ENCODE assay signal across 35 cellular contexts in genomic region chr11:83751041-83751440, GRCh38.
"Had no signal": no experiment of that assay in that cellular context is flagged by ENCODE, and none has a peak within 500 bp of the region (broad histone marks: within the 10 kb centered on the region; RNA-seq: fewer than 3 reads in every experiment).

No MANE protein-coding gene starts in this region.

- DNase-seq: Karpas-422, Kasumi-1, MG63, MM.1S, MV-4-11, NCI-H1048, NCI-H1092, NCI-H1092 treated with DMSO at 0.1 percent for 48 hours, NCI-H1105, NCI-H1105 treated with DMSO at 0.1 percent for 48 hours, NCI-H1417, NCI-H1417 treated with DMSO at 0.1 percent for 48 hours, NCI-H1436, NCI-H1436 treated with DMSO at 0.1 percent for 48 hours, NCI-H146, NCI-H1694, NCI-H1694 treated with DMSO at 0.1 percent for 48 hours, NCI-H187, NCI-H187 treated with DMSO at 0.1 percent for 48 hours, NCI-H1930, NCI-H2029, NCI-H2029 treated with DMSO at 0.1 percent for 48 hours, NCI-H2081, NCI-H2081 treated with DMSO at 0.1 percent for 48 hours, NCI-H2107, NCI-H2171, NCI-H2171 treated with DMSO at 0.1 percent for 48 hours, NCI-H2227 treated with DMSO at 0.1 percent for 48 hours, NCI-H226, NCI-H345, NCI-H446, NCI-H446 treated with DMSO at 0.1 percent for 48 hours, NCI-H510A, NCI-H510A treated with DMSO at 0.1 percent for 48 hours, NCI-H524 had no signal

- H3K36me3 ChIP-seq: MG63 had no signal

- H3K4me3 ChIP-seq: MG63 had no signal

- H3K9me3 ChIP-seq: MG63 had no signal

- H3K27me3 ChIP-seq: MG63 had no signal
